In genomic region chr1:220874201-220874655, GRCh38 we compare ENCODE assay signal across 8 cellular contexts.
DNase-seq lines count a peak whose midpoint lies in the region; ATAC-seq and FAIRE-seq lines count a peak whose summit lies in the region.

No MANE protein-coding gene starts in this region.

- DNase-seq in COR-L47 (lab: John Stamatoyannopoulos, UW) (peak; percentile 24), NCI-H446 (lab: John Stamatoyannopoulos, UW) (peak; percentile 60 to 64), T47D (ENCODE audit: low read depth in 1 of 2, low spot score in 1 of 2) (peak; percentile 39), left kidney (ENCODE audit: low read depth, low spot score) (peak; percentile 74), urothelium cell line (ENCODE audit: low spot score) (peak; percentile 56), NCI-H2107 treated with DMSO at 0.1 percent for 48 hours (lab: John Stamatoyannopoulos, UW; ENCODE audit: unreplicated experiment) (no peak), 8988T (no peak)

- ATAC-seq in GM21717 (IDR thresholded peaks at IDR 0.05; ENCODE audit: unreplicated experiment), result peak; percentile 32

- in situ Hi-C loops in T47D (cut with HindIII; ENCODE audit: low pct_unique_long_range_greater_than_20kb, low sequenced_read_pairs), result no loop called here

- no peak for FAIRE-seq in urothelium cell line (lab: Jason Lieb, UNC)

Comparison
In these comparisons a context has a peak if more than half of its experiments do, and no peak if none do; other contexts are left out.
1. DNase-seq: peak in COR-L47 (single experiment), NCI-H446 (2 of 2), T47D (2 of 2), left kidney (single experiment) and urothelium cell line (single experiment); none in NCI-H2107 treated with DMSO at 0.1 percent for 48 hours (single experiment) and 8988T (single experiment).